ENCODE assay signal across 8 cellular contexts in genomic region chr1:116570358-116571214, GRCh38. TPM values are rescaled to one million over a fixed set of nuclear protein-coding genes. Genes with fewer than 3 reads are reported as not detected.
DNase-seq lines count a peak whose midpoint lies in the region; ATAC-seq and TF ChIP-seq lines count a peak whose summit lies in the region.

Gene CD58 (minus strand): TSS chr1:116571026. CDS start chr1:116570972, 54 bp downstream.

- CTCF ChIA-PET in BJ (lab: Yijun Ruan, JAX): interaction anchor here (0.6 to 5.3 kb wide), 4 partner anchors 12 to 151 kb away, joined by 3 to 75 read pairs (median 3); no protein-coding TSS in a partner anchor

- H3K27ac ChIP-seq in liver (ENCODE audit: low read depth in 1 of 2, low read length in 2 of 2): peak within 1 kb of the TSS; percentile 93 to 97

- no peaks in the 10 kb centered on the region for H3K36me3 ChIP-seq in BJ (ENCODE audit: control insufficient read depth, insufficient read depth, low read length)
- no peaks in the 10 kb centered on the region for H3K36me3 ChIP-seq in liver (ENCODE audit: control insufficient read depth in 4 of 4, insufficient read depth in 3 of 4, low read depth in 1 of 4, low read length in 3 of 4)

- TF ChIP-seq RAD21 in liver (IDR thresholded peaks at IDR 0.05): peak in 1 of 2 donors; percentile 29

- WGBS in liver: under 1% methylated on average over 90 of the region's 90 CpGs

- H3K9me3 ChIP-seq in liver (ENCODE audit: control insufficient read depth in 4 of 4, low read length in 3 of 4): no peaks in the 10 kb centered on the region

- DNase-seq in BJ (ENCODE audit: low read depth) (peak; percentile 30), NCI-H524 (lab: John Stamatoyannopoulos, UW) (peak; percentile 60 to 84), dermis blood vessel endothelial cell (peak; percentile 86)
- DNase-seq in activated CD4-positive, alpha-beta T cell treated with anti-CD3 and anti-CD28 coated beads, Interleukin-2, amount 50 U/mL, for 24 hours (ENCODE audit: low read depth in 1 of 2, low spot score in 1 of 2): peak; percentile 61 to 67
- DNase-seq in stimulated activated CD4-positive, alpha-beta T cell treated with anti-CD3 and anti-CD28 coated beads, Interleukin-4, amount 100 ng/mL, for 24 hours: peak; percentile 83

- TF ChIP-seq CTCF in BJ (IDR thresholded peaks at IDR 0.05; ENCODE audit: insufficient read depth, low read depth, low read length): peak; percentile 59
- peak; percentile 65 for TF ChIP-seq CTCF in liver (IDR thresholded peaks at IDR 0.05; ENCODE audit: low read depth, low read length, missing input control)

- peaks cover 1 to 12% (median 11%) of the 10 kb centered on the region in 4 donors for H3K4me1 ChIP-seq in liver (ENCODE audit: control insufficient read depth in 4 of 4, insufficient read depth in 4 of 4, low read length in 3 of 4)

- no peaks in the 10 kb centered on the region for H3K27me3 ChIP-seq in BJ (ENCODE audit: control insufficient read depth, insufficient read depth, low read length)
- no peaks in the 10 kb centered on the region for H3K27me3 ChIP-seq in liver (ENCODE audit: control insufficient read depth in 4 of 4, insufficient read depth in 4 of 4, low read length in 3 of 4)

- ATAC-seq in GM19023 (IDR thresholded peaks at IDR 0.05; ENCODE audit: unreplicated experiment): peak; percentile 69
- ATAC-seq in HG03196 (IDR thresholded peaks at IDR 0.05; ENCODE audit: unreplicated experiment): peak; percentile 59

- peak within 1 kb of the TSS; percentile 79 to 85 for H3K9ac ChIP-seq in liver (ENCODE audit: low read depth in 1 of 2, low read length in 2 of 2)

- POLR2A ChIA-PET in BJ (lab: Charles Lee): no interaction called here

- peak within 1 kb of the TSS; percentile 87 for H3K4me3 ChIP-seq in BJ (ENCODE audit: low read depth, low read length)
- peak within 1 kb of the TSS; percentile 88 to 91 (median 88) for H3K4me3 ChIP-seq in liver (ENCODE audit: low read depth in 1 of 3, low read length in 3 of 3)

TF ChIP-seq in liver, 16 proteins besides CTCF, POLR2A, EP300 and RAD21:
- TF ChIP-seq HNF4A (conservative IDR thresholded peaks at IDR 0.05) (no peak), MAX (IDR thresholded peaks at IDR 0.05) (no peak), RXRA (IDR thresholded peaks at IDR 0.05) (no peak), JUND (IDR thresholded peaks at IDR 0.05) (no peak), ATF3 (IDR thresholded peaks at IDR 0.05) (no peak), HNF4G (IDR thresholded peaks at IDR 0.05) (no peak), EGR1 (IDR thresholded peaks at IDR 0.05; ENCODE audit: low read depth in 2 of 2) (peak; percentile 50 to 60), SP1 (IDR thresholded peaks at IDR 0.05) (peak; percentile 11), FOXA2 (IDR thresholded peaks at IDR 0.05) (no peak), YY1 (IDR thresholded peaks at IDR 0.05) (peak; percentile 65), NR2F2 (IDR thresholded peaks at IDR 0.05) (no peak), GABPA (IDR thresholded peaks at IDR 0.05 in 1 of 2, conservative IDR thresholded peaks at IDR 0.05 in 1 of 2) (no peak), TAF1 (conservative IDR thresholded peaks at IDR 0.05) (peak; percentile 30), REST (IDR thresholded peaks at IDR 0.05) (peak; percentile 37), FOXA1 (IDR thresholded peaks at IDR 0.05) (no peak), ZBTB33 (IDR thresholded peaks at IDR 0.05) (no peak)

RNA-seq across cellular contexts. Expression of gene CD58, which starts in this region (rescaled TPM):
- 11.7 and 18.9 TPM in 2 replicates for polyA plus RNA-seq in BJ (2011; rRNA removed)
- polyA minus RNA-seq in BJ (2011; rRNA and poly(A)+ RNA removed): 4.2 and 4.3 TPM in 2 replicates
- 15.5 and 17.9 TPM in 2 replicates for total RNA-seq in dermis blood vessel endothelial cell
- total RNA-seq in liver: 10 to 100 TPM; 10.4 to 30.2 TPM
- 10 to 100 TPM in 1 of 2 donors, 1 to 10 TPM in 1; 5.1 to 11.3 TPM for polyA plus RNA-seq in liver

Comparison
In these comparisons a context has a peak if more than half of its experiments do, and no peak if none do; other contexts are left out.
1. Peak in every context shown above with its lines: DNase-seq, ATAC-seq, H3K4me3 ChIP-seq and H3K27ac ChIP-seq.
2. DNase-seq: peak in every context shown above with its lines; median percentile 86 in dermis blood vessel endothelial cell; 83 in stimulated activated CD4-positive, alpha-beta T cell treated with anti-CD3 and anti-CD28 coated beads, Interleukin-4, amount 100 ng/mL, for 24 hours; 72 in NCI-H524; 64 in activated CD4-positive, alpha-beta T cell treated with anti-CD3 and anti-CD28 coated beads, Interleukin-2, amount 50 U/mL, for 24 hours; 30 in BJ.